9 cellular contexts compared by ENCODE assay signal in the genomic region with DNA sequence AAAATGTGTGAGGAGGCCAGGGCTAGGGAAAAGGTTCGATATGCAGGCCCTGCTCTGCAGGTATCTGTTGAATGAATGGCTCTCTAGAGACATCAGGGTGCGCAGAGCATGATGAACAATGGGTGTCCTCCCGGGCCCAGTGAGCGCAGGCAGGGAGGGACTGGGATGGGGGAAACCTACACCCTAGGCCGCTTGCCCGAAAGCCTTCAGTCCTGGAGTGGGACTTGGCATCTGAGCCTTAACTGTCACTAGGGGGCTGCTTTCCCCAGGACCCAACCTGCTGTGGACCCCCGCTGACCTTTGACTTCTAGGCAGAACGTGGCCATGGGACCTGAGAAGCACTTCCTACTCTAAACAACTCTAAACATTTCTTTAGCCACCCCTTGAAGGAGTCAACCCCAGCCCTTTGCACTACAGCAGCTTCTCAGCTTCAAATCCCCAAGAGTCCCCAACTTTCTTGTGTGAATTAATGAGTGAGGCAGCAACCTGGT. TPM values are rescaled to one million over a fixed set of nuclear protein-coding genes. Genes with fewer than 3 reads are reported as not detected.
A peak's percentile ranks its signal among the peaks of the same experiment; 100 is the strongest.
DNase-seq lines count a peak whose midpoint lies in the region; ATAC-seq and TF ChIP-seq lines count a peak whose summit lies in the region.
"Had no signal": no experiment of that assay in that cellular context is flagged by ENCODE, and none has a peak within 500 bp of the region (broad histone marks: within the 10 kb centered on the region; RNA-seq: fewer than 3 reads in every experiment).

No MANE protein-coding gene starts in this region.

- POLR2A ChIA-PET in MCF 10A (lab: Yijun Ruan, JAX), result interaction anchor here (0.7 to 4.1 kb wide), 16 partner anchors 13 to 387 kb away, joined by 3 to 78 read pairs (median 8); a partner anchor contains a TSS

- H3K27ac ChIP-seq in tibial nerve, result peak overlapping the region; percentile 95 to 100 (median 97)

- TF ChIP-seq EP300 in tibial nerve (IDR thresholded peaks at IDR 0.05), result no peak

- no peaks in the 10 kb centered on the region for H3K36me3 Mint-ChIP-seq in activated naive CD4-positive, alpha-beta T cell treated with anti-CD3 and anti-CD28 coated beads for 36 hours (ENCODE audit: low read depth)
- H3K36me3 Mint-ChIP-seq in MCF 10A (ENCODE audit: insufficient read depth, unreplicated experiment) (peaks cover 15% of the 10 kb centered on the region), memory B cell (no peaks in the 10 kb centered on the region)

- ATAC-seq in memory B cell (ENCODE audit: low read depth), result no peak

- peak overlapping the region; percentile 66 to 82 (median 74) for H3K4me3 ChIP-seq in tibial nerve

- DNase-seq in activated naive CD4-positive, alpha-beta T cell treated with anti-CD3 and anti-CD28 coated beads for 36 hours, result no peak
- no peak for DNase-seq in activated naive CD4-positive, alpha-beta T cell treated with anti-CD3 and anti-CD28 coated beads, Interleukin-2, amount 50 U/mL, for 16 hours
- DNase-seq in MCF 10A (ENCODE audit: unreplicated experiment), result no peak
- no peak for DNase-seq in memory B cell (ENCODE audit: low spot score in 2 of 2)
- no peak for DNase-seq in tibial nerve (ENCODE audit: low spot score in 2 of 2)
- DNase-seq in cerebellar cortex (ENCODE audit: low spot score), result no peak
- no peak for DNase-seq in NCI-H2196 (lab: John Stamatoyannopoulos, UW; ENCODE audit: unreplicated experiment)
- no peak for DNase-seq in kidney tubule cell (ENCODE audit: low spot score)

- no peak overlapping the region for H3K27ac Mint-ChIP-seq in activated naive CD4-positive, alpha-beta T cell treated with anti-CD3 and anti-CD28 coated beads for 36 hours
- H3K27ac Mint-ChIP-seq in MCF 10A (ENCODE audit: low read depth, unreplicated experiment) (peak overlapping the region; percentile 35), memory B cell (no peak overlapping the region)

- peaks cover 0 to 26% (median 6%) of the 10 kb centered on the region in 3 donors for H3K36me3 ChIP-seq in tibial nerve

- H3K27me3 Mint-ChIP-seq in activated naive CD4-positive, alpha-beta T cell treated with anti-CD3 and anti-CD28 coated beads for 36 hours (ENCODE audit: low read depth), result no peaks in the 10 kb centered on the region
- H3K27me3 Mint-ChIP-seq in MCF 10A (ENCODE audit: insufficient read depth, unreplicated experiment) (no peaks in the 10 kb centered on the region), memory B cell (no peaks in the 10 kb centered on the region)

- peaks cover 25% of the 10 kb centered on the region for H3K4me1 Mint-ChIP-seq in activated naive CD4-positive, alpha-beta T cell treated with anti-CD3 and anti-CD28 coated beads for 36 hours (ENCODE audit: low read depth)
- peaks cover 12% of the 10 kb centered on the region for H3K4me1 Mint-ChIP-seq in MCF 10A (ENCODE audit: insufficient read depth, unreplicated experiment)
- H3K4me1 Mint-ChIP-seq in memory B cell, result peaks cover 37% of the 10 kb centered on the region

- H3K4me1 ChIP-seq in tibial nerve, result peaks cover 0 to 52% (median 33%) of the 10 kb centered on the region in 4 donors

- H3K9me3 ChIP-seq in tibial nerve, result no peaks in the 10 kb centered on the region

- peak overlapping the region; percentile 71 for H3K4me3 Mint-ChIP-seq in activated naive CD4-positive, alpha-beta T cell treated with anti-CD3 and anti-CD28 coated beads for 36 hours
- H3K4me3 Mint-ChIP-seq in MCF 10A (ENCODE audit: unreplicated experiment), result peak overlapping the region; percentile 85
- H3K4me3 Mint-ChIP-seq in memory B cell, result peak overlapping the region; percentile 82

- H3K27me3 ChIP-seq in tibial nerve, result no peaks in the 10 kb centered on the region

- intact Hi-C loops in activated naive CD4-positive, alpha-beta T cell treated with anti-CD3 and anti-CD28 coated beads for 36 hours (cut with micrococcal nuclease), result loop anchor here (2.0 kb wide), 1 partner anchor 44 kb away; a partner anchor contains a TSS
- intact Hi-C loops in MCF 10A (cut with micrococcal nuclease), result loop anchor here (2.0 kb wide), 1 partner anchor 22 kb away; no protein-coding TSS in a partner anchor

- 21 to 37% methylated on average over 8 of the region's 8 CpGs for WGBS in tibial nerve, 2 donors

- no peaks in the 10 kb centered on the region for H3K9me3 Mint-ChIP-seq in activated naive CD4-positive, alpha-beta T cell treated with anti-CD3 and anti-CD28 coated beads for 36 hours
- H3K9me3 Mint-ChIP-seq in MCF 10A (ENCODE audit: unreplicated experiment) (no peaks in the 10 kb centered on the region), memory B cell (no peaks in the 10 kb centered on the region)

- CTCF ChIA-PET in activated naive CD4-positive, alpha-beta T cell treated with anti-CD3 and anti-CD28 coated beads for 36 hours (lab: Charles Lee), result interaction anchor here (0.7 to 1.5 kb wide), 4 partner anchors 16 to 34 kb away, joined by 3 to 4 read pairs (median 4); a partner anchor contains a TSS
- CTCF ChIA-PET in MCF 10A (lab: Yijun Ruan, JAX), result interaction anchor here (0.7 to 4.8 kb wide), 16 partner anchors 8 to 481 kb away, joined by 3 to 31 read pairs (median 8); a partner anchor contains a TSS

- no TSS peak for BruUV-seq in MCF 10A (replicated peaks; lab: Mats Ljungman, UMichigan)

- no peak for TF ChIP-seq CTCF in MCF 10A (IDR thresholded peaks at IDR 0.05; ENCODE audit: unreplicated experiment)
- TF ChIP-seq CTCF in tibial nerve (IDR thresholded peaks at IDR 0.05), result peak in 1 of 5 experiments; percentile 1

- no peak for TF ChIP-seq POLR2A in tibial nerve (IDR thresholded peaks at IDR 0.05)

RNA-seq across cellular contexts. Expression of a gene that starts 0.4 kb away (rescaled TPM):
- total RNA-seq in activated naive CD4-positive, alpha-beta T cell treated with anti-CD3 and anti-CD28 coated beads for 36 hours, result 1 to 10 TPM; 5.2 to 5.3 TPM
- total RNA-seq in MCF 10A (2022), result 13.2 and 13.5 TPM in 2 replicates
- 100 to 1,000 TPM in 2 of 4 donors, 10 to 100 TPM in 2; 82.2 to 122 (median 101) TPM for total RNA-seq in tibial nerve

RNA-seq across cellular contexts. Expression of a gene that starts 7.4 kb away (rescaled TPM):
- not detected for total RNA-seq in activated naive CD4-positive, alpha-beta T cell treated with anti-CD3 and anti-CD28 coated beads for 36 hours
- total RNA-seq in MCF 10A (2022) (not detected in 2 replicates), tibial nerve (1 to 10 TPM in 3 of 4 donors, not detected in 1; 2.5 to 8.7 (median 3.7) TPM)

RNA-seq across cellular contexts. Expression of a gene that starts 15.9 kb away (rescaled TPM):
- total RNA-seq in activated naive CD4-positive, alpha-beta T cell treated with anti-CD3 and anti-CD28 coated beads for 36 hours, result not detected
- total RNA-seq in MCF 10A (2022) (0.23 TPM in 1 of 2 replicates, not detected in the other), tibial nerve (not detected)
- total RNA-seq: pulmonary artery endothelial cell had no signal

RNA-seq across cellular contexts. Expression of a gene that starts 25.2 kb away (rescaled TPM):
- total RNA-seq in activated naive CD4-positive, alpha-beta T cell treated with anti-CD3 and anti-CD28 coated beads for 36 hours, result under 1 TPM; 0.64 to 0.74 TPM
- total RNA-seq in MCF 10A (2022), result 0.47 and 0.65 TPM in 2 replicates
- not detected for total RNA-seq in tibial nerve

RNA-seq across cellular contexts. Expression of a gene that starts 25.4 kb away (rescaled TPM):
- 10 to 100 TPM; 28.5 to 29.2 TPM for total RNA-seq in activated naive CD4-positive, alpha-beta T cell treated with anti-CD3 and anti-CD28 coated beads for 36 hours
- total RNA-seq in MCF 10A (2022) (64.8 and 81.8 TPM in 2 replicates), tibial nerve (1 to 10 TPM; 1.2 to 2.7 (median 1.7) TPM)
